Comparison of ENCODE assay signal across 14 cellular contexts in genomic region chr10:100174699-100175677, GRCh38. TPM values are rescaled to one million over a fixed set of nuclear protein-coding genes. Genes with fewer than 3 reads are reported as not detected.
DNase-seq lines count a peak whose midpoint lies in the region; ATAC-seq and TF ChIP-seq lines count a peak whose summit lies in the region.
"Had no signal": no experiment of that assay in that cellular context is flagged by ENCODE, and none has a peak within 500 bp of the region (broad histone marks: within the 10 kb centered on the region; RNA-seq: fewer than 3 reads in every experiment).

No MANE protein-coding gene starts in this region.

- no peak overlapping the region for H3K4me3 Mint-ChIP-seq in nephron progenitor cell

- 49 to 56% methylated on average over 3 of the region's 3 CpGs for WGBS in body of pancreas, 2 donors
- 89 to 93% methylated on average over 3 of the region's 3 CpGs for WGBS in lower leg skin, 2 donors

- H3K4me3 ChIP-seq in body of pancreas: no peak overlapping the region
- no peak overlapping the region for H3K4me3 ChIP-seq in lower leg skin (ENCODE audit: low read depth, poor library complexity, severe bottlenecking)
- H3K4me3 ChIP-seq: lung, right atrium auricular region had no signal

- peaks cover 8% of the 10 kb centered on the region for H3K4me1 Mint-ChIP-seq in nephron progenitor cell

- H3K36me3 ChIP-seq in body of pancreas (replicated peaks in 1 of 2; ENCODE audit: insufficient read depth in 1 of 2, low read depth in 2 of 2): no peaks in the 10 kb centered on the region

- ATAC-seq in activated CD4-positive, CD25-positive, alpha-beta regulatory T cell treated with anti-CD3 and anti-CD28 coated beads, Interleukin-2, amount 50 U/mL, for 24 hours: peak; percentile 86 to 95
- ATAC-seq in GM19468 (IDR thresholded peaks at IDR 0.05; ENCODE audit: extremely low read depth, unreplicated experiment) (peak; percentile 67), HG03066 (IDR thresholded peaks at IDR 0.05; ENCODE audit: low read depth, unreplicated experiment) (peak; percentile 78), body of pancreas (peak; percentile 53), GM18505 (IDR thresholded peaks at IDR 0.05; ENCODE audit: unreplicated experiment) (no peak)

- no peaks in the 10 kb centered on the region for H3K27me3 ChIP-seq in body of pancreas
- H3K27me3 ChIP-seq: right atrium auricular region had no signal

- no peak for DNase-seq in activated CD4-positive, CD25-positive, alpha-beta regulatory T cell (lab: John Stamatoyannopoulos, UW)
- peak; percentile 14 to 49 (median 37) for DNase-seq in body of pancreas
- DNase-seq in lower leg skin (ENCODE audit: low spot score in 2 of 2): no peak
- no peak for DNase-seq in nephron progenitor cell
- DNase-seq: DMS79, NCI-H446, SHP77 had no signal

- H3K9me3 ChIP-seq in body of pancreas: no peaks in the 10 kb centered on the region
- H3K9me3 ChIP-seq: right atrium auricular region had no signal

- intact Hi-C loops in body of pancreas (cut with DNase I) (no loop called here), lower leg skin (cut with DNase I; ENCODE audit: low total_unique reads) (no loop called here)

- H3K27ac ChIP-seq in body of pancreas: peak overlapping the region in 2 of 4 donors; percentile 34 to 59
- H3K27ac ChIP-seq: 22Rv1, right atrium auricular region had no signal

- TF ChIP-seq POLR2A in body of pancreas (IDR thresholded peaks at IDR 0.05) (no peak), lower leg skin (IDR thresholded peaks at IDR 0.05) (no peak), GM18505 (IDR thresholded peaks at IDR 0.05; ENCODE audit: borderline replicate concordance, extremely low read depth, insufficient read depth, insufficient read length) (no peak)

- H3K27me3 Mint-ChIP-seq in nephron progenitor cell (ENCODE audit: low read depth, poor library complexity): no peaks in the 10 kb centered on the region

- H3K27ac Mint-ChIP-seq in nephron progenitor cell: no peak overlapping the region

- H3K9me3 Mint-ChIP-seq in nephron progenitor cell: peaks cover 13% of the 10 kb centered on the region

- TF ChIP-seq CTCF in body of pancreas (IDR thresholded peaks at IDR 0.05): no peak
- TF ChIP-seq CTCF in lower leg skin (IDR thresholded peaks at IDR 0.05): no peak
- no peak for TF ChIP-seq CTCF in nephron progenitor cell (IDR thresholded peaks at IDR 0.05)

- peaks cover 63% of the 10 kb centered on the region for H3K36me3 Mint-ChIP-seq in nephron progenitor cell (ENCODE audit: low read depth)

- H3K4me1 ChIP-seq in body of pancreas: peaks cover 26% of the 10 kb centered on the region
- H3K4me1 ChIP-seq: right atrium auricular region had no signal

RNA-seq across cellular contexts. Expression of gene ERLIN1, which starts 10.8 kb away (rescaled TPM):
- total RNA-seq in body of pancreas (10 to 100 TPM in 1 of 2 donors, 1 to 10 TPM in 1; 3.6 to 14.3 TPM), lower leg skin (10 to 100 TPM; 23.0 to 36.9 (median 35.1) TPM)

RNA-seq across cellular contexts. Expression of gene CHUK, which starts 54.4 kb away (rescaled TPM):
- 10 to 100 TPM in 1 of 2 donors, 1 to 10 TPM in 1; 8.6 to 13.7 TPM for total RNA-seq in body of pancreas
- 10 to 100 TPM; 12.5 to 16.0 (median 13.7) TPM for total RNA-seq in lower leg skin

Comparison
In these comparisons a context has a peak if more than half of its experiments do, and no peak if none do; other contexts are left out.
1. DNase-seq: peak in body of pancreas (4 of 4); none in activated CD4-positive, CD25-positive, alpha-beta regulatory T cell (0 of 4), lower leg skin (0 of 2) and nephron progenitor cell (single experiment).